9 cellular contexts compared by ENCODE assay signal in genomic region chr11:124265034-124265433, GRCh38. TPM values are rescaled to one million over a fixed set of nuclear protein-coding genes. Genes with fewer than 3 reads are reported as not detected.
"Had no signal": no experiment of that assay in that cellular context is flagged by ENCODE, and none has a peak within 500 bp of the region (broad histone marks: within the 10 kb centered on the region; RNA-seq: fewer than 3 reads in every experiment).

No MANE protein-coding gene starts in this region.

RNA-seq across cellular contexts. Expression of gene OR8G5, which starts 8.9 kb away (rescaled TPM):
- total RNA-seq: LHCN-M2, MCF 10A, OCI-LY7, PC-9, Peyer's patch, Right ventricle myocardium inferior, RPMI7951, SJCRH30 had no signal
- polyA plus RNA-seq: IgD-negative memory B cell had no signal

RNA-seq across cellular contexts. Expression of gene OR8G1, which starts 24.1 kb away (rescaled TPM):
- total RNA-seq: LHCN-M2, MCF 10A, OCI-LY7, PC-9, Right ventricle myocardium inferior, RPMI7951, SJCRH30 had no signal
- polyA plus RNA-seq: IgD-negative memory B cell had no signal

RNA-seq across cellular contexts. Expression of gene OR8D1, which starts 48.7 kb away (rescaled TPM):
- total RNA-seq: LHCN-M2, MCF 10A, OCI-LY7, PC-9, Peyer's patch, Right ventricle myocardium inferior, RPMI7951, SJCRH30 had no signal
- polyA plus RNA-seq: IgD-negative memory B cell had no signal

RNA-seq across cellular contexts. Expression of gene OR8D2, which starts 55.0 kb away (rescaled TPM):
- total RNA-seq: LHCN-M2, MCF 10A, OCI-LY7, PC-9, Peyer's patch, Right ventricle myocardium inferior, RPMI7951, SJCRH30 had no signal
- polyA plus RNA-seq: IgD-negative memory B cell had no signal
